ENCODE assay signal across 10 cellular contexts in the genomic region with DNA sequence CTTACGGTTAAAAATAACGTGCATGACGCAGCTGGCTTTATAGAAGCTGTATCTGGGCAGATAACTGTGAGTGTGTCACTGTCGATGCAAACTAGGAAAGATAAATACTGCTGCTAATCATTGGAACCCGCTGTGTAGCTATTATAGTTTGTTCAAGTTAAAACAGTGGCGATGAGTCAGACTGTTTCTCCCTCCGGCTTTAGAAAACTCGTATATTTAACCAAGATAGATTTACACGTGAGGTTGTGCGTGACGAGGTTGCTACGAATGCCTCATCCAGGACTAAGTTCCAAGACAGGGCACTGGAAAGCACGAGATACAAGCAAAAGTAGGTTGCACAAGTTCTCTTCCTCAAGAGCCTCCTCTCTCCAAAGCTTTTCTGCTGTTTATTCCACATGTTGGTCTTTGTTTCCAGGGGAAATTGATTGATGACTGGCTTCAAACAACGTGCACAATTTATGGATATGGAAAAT.
A peak's percentile ranks its signal among the peaks of the same experiment; 100 is the strongest.
DNase-seq lines count a peak whose midpoint lies in the region; ATAC-seq and TF ChIP-seq lines count a peak whose summit lies in the region.
"Had no signal": no experiment of that assay in that cellular context is flagged by ENCODE, and none has a peak within 500 bp of the region (broad histone marks: within the 10 kb centered on the region; RNA-seq: fewer than 3 reads in every experiment).

No MANE protein-coding gene starts in this region.

- H3K4me3 ChIP-seq in PC-3 (ENCODE audit: low read length): peak overlapping the region; percentile 14; the same call in 1 of the 2 replicates
- H3K4me3 ChIP-seq in stomach: no peak overlapping the region
- H3K4me3 ChIP-seq in tibial artery: no peak overlapping the region

- H3K27me3 ChIP-seq in PC-3 (ENCODE audit: low read length) (no peaks in the 10 kb centered on the region), stomach (no peaks in the 10 kb centered on the region), tibial artery (no peaks in the 10 kb centered on the region)

- no peaks in the 10 kb centered on the region for H4K20me1 ChIP-seq in PC-3 (ENCODE audit: low read length)

- no peak for TF ChIP-seq POLR2A in stomach (IDR thresholded peaks at IDR 0.05)

- peaks cover 2% of the 10 kb centered on the region for H3F3A ChIP-seq in PC-3 (ENCODE audit: low read length, unreplicated experiment)

- peak overlapping the region; percentile 61 for H3K9ac ChIP-seq in PC-3 (ENCODE audit: low read length)

- H3K27ac ChIP-seq in PC-3 (ENCODE audit: low read length): peak overlapping the region; percentile 92
- H3K27ac ChIP-seq in stomach: no peak overlapping the region
- H3K27ac ChIP-seq in tibial artery: no peak overlapping the region

- peak overlapping the region; percentile 66 for H3K4me2 ChIP-seq in PC-3 (ENCODE audit: low read length)

- H3K36me3 ChIP-seq in PC-3 (ENCODE audit: low read depth, low read length): no peaks in the 10 kb centered on the region
- no peaks in the 10 kb centered on the region for H3K36me3 ChIP-seq in stomach
- H3K36me3 ChIP-seq in tibial artery: no peaks in the 10 kb centered on the region

- CTCF ChIA-PET in PC-3 (lab: Charles Lee): no interaction called here
- CTCF ChIA-PET in GM10248 (lab: Yijun Ruan, JAX): interaction anchor here (1.1 to 2.4 kb wide), 3 partner anchors 9 to 39 kb away, joined by 3 to 8 read pairs (median 3); no protein-coding TSS in a partner anchor

- intact Hi-C loops in PC-3 (cut with micrococcal nuclease): loop anchor here (2.0 to 5.0 kb wide), 4 partner anchors 47 to 254 kb away; no protein-coding TSS in a partner anchor
- intact Hi-C loops in stomach (cut with DNase I; ENCODE audit: low total_unique reads): no loop called here
- intact Hi-C loops in tibial artery (cut with DNase I; ENCODE audit: low total_unique reads): no loop called here

- no peaks in the 10 kb centered on the region for H3K9me2 ChIP-seq in PC-3 (replicated peaks; ENCODE audit: low read length)

- H3K9me3 ChIP-seq in PC-3 (ENCODE audit: low read length) (peaks cover 6% of the 10 kb centered on the region; the same call in 1 of the 2 replicates), stomach (no peaks in the 10 kb centered on the region), tibial artery (no peaks in the 10 kb centered on the region)

- POLR2A ChIA-PET in PC-3 (lab: Charles Lee; ENCODE audit: unreplicated experiment) (interaction anchor here (0.6 kb wide), 1 partner anchor 1258 kb away, joined by 7 read pairs; no protein-coding TSS in a partner anchor), GM10248 (lab: Yijun Ruan, JAX) (no interaction called here)

- peak; percentile 98 for ATAC-seq in PC-3
- peak; percentile 96 for ATAC-seq in esophagus mucosa
- no peak for ATAC-seq in HG02938 (IDR thresholded peaks at IDR 0.05; ENCODE audit: unreplicated experiment)
- ATAC-seq: activated CD4-positive, CD25-positive, alpha-beta regulatory T cell treated with anti-CD3 and anti-CD28 coated beads, Interleukin-2, amount 50 U/mL, for 24 hours had no signal

- DNase-seq in HCEC 1CT: peak; percentile 74
- DNase-seq in PC-3: peak; percentile 94
- DNase-seq in stomach: peak; percentile 39
- DNase-seq in tibial artery: no peak
- DNase-seq in GM10248 (ENCODE audit: extremely low spot score): no peak
- DNase-seq: activated naive CD4-positive, alpha-beta T cell treated with anti-CD3 and anti-CD28 coated beads for 36 hours; NCI-H446 treated with DMSO at 0.1 percent for 48 hours had no signal

- H2AFZ ChIP-seq in PC-3 (ENCODE audit: low read length): no peak overlapping the region

- H3K4me1 ChIP-seq in PC-3 (ENCODE audit: insufficient read depth, low read length) (peaks cover 19% of the 10 kb centered on the region), stomach (peaks cover 0 to 13% (median 6%) of the 10 kb centered on the region in 4 donors), tibial artery (no peaks in the 10 kb centered on the region)

- WGBS in stomach, 5 donors: 20 to 27% (median 23%) methylated on average over 14 of the region's 14 CpGs

- no TSS peak for BruUV-seq in PC-3 (replicated peaks; lab: Mats Ljungman, UMichigan)

- no peaks in the 10 kb centered on the region for H3K79me2 ChIP-seq in PC-3 (ENCODE audit: low read length)

- TF ChIP-seq CTCF in PC-3 (conservative IDR thresholded peaks at IDR 0.05; ENCODE audit: low read depth, low read length): no peak
- no peak for TF ChIP-seq CTCF in stomach (IDR thresholded peaks at IDR 0.05)
- TF ChIP-seq CTCF in tibial artery (IDR thresholded peaks at IDR 0.05): no peak
- no peak for TF ChIP-seq CTCF in GM10248 (IDR thresholded peaks at IDR 0.05; ENCODE audit: control extremely low read depth, extremely low read depth, low read depth, missing control alignments)

- no peak for TF ChIP-seq EP300 in stomach (IDR thresholded peaks at IDR 0.05)

Comparison
In these comparisons a context has a peak if more than half of its experiments do, and no peak if none do; other contexts are left out.
1. DNase-seq: peak in HCEC 1CT (single experiment), PC-3 (single experiment) and stomach (single experiment); none in tibial artery (0 of 2) and GM10248 (single experiment).